7 cellular contexts compared by ENCODE assay signal in the genomic region with DNA sequence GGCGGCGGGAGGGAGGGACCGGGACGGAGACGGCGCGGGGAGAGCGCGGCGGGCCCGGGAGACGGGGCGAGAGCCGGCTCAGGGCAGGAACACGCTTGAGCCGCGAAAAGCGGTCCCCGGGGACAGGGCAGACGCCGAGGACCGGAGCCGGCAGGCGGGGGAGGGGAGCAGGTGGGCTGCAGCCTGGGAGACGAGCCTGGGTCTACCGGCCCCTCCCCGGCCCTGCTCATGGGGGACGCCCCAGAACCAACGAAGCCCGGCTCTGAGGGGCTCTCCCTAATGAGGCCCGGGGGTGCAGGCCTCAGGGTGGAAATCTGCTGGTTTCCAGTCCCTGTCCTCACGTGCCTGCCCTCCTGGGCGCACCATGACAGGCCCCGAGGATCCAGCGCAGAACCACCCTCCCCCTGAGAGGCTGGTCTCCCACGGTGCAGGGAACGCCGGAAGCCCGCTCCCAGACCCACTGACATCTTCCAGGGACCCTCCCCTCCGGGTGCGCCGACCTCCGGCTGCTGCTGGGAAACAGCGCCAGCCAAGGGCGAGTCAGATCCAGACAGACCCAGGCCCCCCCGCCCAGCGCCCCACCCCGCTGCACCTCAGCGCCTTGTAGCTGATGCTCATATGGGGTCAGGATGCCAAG. TPM values are rescaled to one million over a fixed set of nuclear protein-coding genes. Genes with fewer than 3 reads are reported as not detected.
DNase-seq lines count a peak whose midpoint lies in the region; ATAC-seq and FAIRE-seq lines count a peak whose summit lies in the region.
"Had no signal": no experiment of that assay in that cellular context is flagged by ENCODE, and none has a peak within 500 bp of the region (broad histone marks: within the 10 kb centered on the region; RNA-seq: fewer than 3 reads in every experiment).

No MANE protein-coding gene starts in this region.

- DNase-seq in Right ventricle myocardium superior (peak; percentile 33), left cardiac atrium (no peak), urothelium cell line (ENCODE audit: low spot score) (no peak), Kasumi-1 (lab: John Stamatoyannopoulos, UW) (no peak), COLO668 (lab: John Stamatoyannopoulos, UW; ENCODE audit: unreplicated experiment) (no peak)

- intact Hi-C loops in Right ventricle myocardium superior (cut with DNase I) (no loop called here), left cardiac atrium (cut with DNase I) (no loop called here)

- no peak for ATAC-seq in Right ventricle myocardium superior (ENCODE audit: poor library complexity)
- no peak for ATAC-seq in left cardiac atrium

- H3K4me3 ChIP-seq in iPS-11a (ENCODE audit: low read depth, low read length): peak overlapping the region; percentile 37

- peak; percentile 44 for FAIRE-seq in urothelium cell line (lab: Jason Lieb, UNC)
- FAIRE-seq: D721Med had no signal

RNA-seq across cellular contexts. Expression of a gene that starts 0.6 kb away (rescaled TPM):
- total RNA-seq in Right ventricle myocardium superior: 1,229 TPM
- total RNA-seq in left cardiac atrium: 100 to 1,000 TPM; 656 to 679 TPM

RNA-seq across cellular contexts. Expression of a gene that starts 21.1 kb away (rescaled TPM):
- total RNA-seq in Right ventricle myocardium superior (246 TPM), left cardiac atrium (100 to 1,000 TPM; 215 to 241 TPM)

RNA-seq across cellular contexts. Expression of a gene that starts 27.0 kb away (rescaled TPM):
- total RNA-seq in Right ventricle myocardium superior: 0.89 TPM
- total RNA-seq in left cardiac atrium: 1 to 10 TPM in 1 of 2 donors, under 1 TPM in 1; 0.91 to 2.0 TPM

RNA-seq across cellular contexts. Expression of a gene that starts 37.7 kb away (rescaled TPM):
- total RNA-seq in Right ventricle myocardium superior (0.13 TPM), left cardiac atrium (under 1 TPM in 1 of 2 donors, not detected in 1; 0.29 TPM)

RNA-seq across cellular contexts. Expression of a gene that starts 48.1 kb away (rescaled TPM):
- total RNA-seq in Right ventricle myocardium superior: not detected
- total RNA-seq in left cardiac atrium: not detected
